Comparison of ENCODE assay signal across 8 cellular contexts in the genomic region with DNA sequence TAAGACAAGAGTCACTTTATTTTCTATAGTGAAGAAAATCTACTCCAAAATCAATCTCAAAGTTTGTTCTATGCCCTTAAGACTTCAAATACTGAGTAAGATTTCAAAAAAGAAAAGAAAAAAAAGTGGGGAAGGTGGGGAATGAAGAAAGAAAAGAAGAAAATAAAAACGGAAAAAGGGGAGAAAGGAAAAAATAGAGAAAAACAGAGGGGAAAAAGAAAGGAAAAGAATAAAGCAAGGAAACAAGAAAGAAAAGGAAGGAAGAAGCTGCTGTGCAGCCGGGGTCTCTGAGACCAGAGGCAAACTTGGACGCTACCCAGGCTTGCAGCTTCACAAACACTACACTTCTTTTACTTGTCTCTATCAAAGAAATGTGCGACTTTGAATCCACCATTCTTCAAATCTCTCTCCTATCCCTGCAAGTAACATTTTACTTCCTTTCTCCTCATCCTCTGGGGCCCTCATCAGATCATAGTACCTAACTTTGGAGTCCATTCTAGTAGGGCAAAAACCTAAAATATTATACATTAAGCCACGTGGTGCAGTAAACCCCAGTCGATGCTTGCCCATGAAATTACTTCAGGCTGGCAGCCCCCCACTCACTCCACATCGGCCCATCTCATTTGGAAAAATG.
DNase-seq lines count a peak whose midpoint lies in the region; ATAC-seq and TF ChIP-seq lines count a peak whose summit lies in the region.

No MANE protein-coding gene starts in this region.

- H3K9me3 ChIP-seq in breast epithelium (no peaks in the 10 kb centered on the region), tibial artery (no peaks in the 10 kb centered on the region)

- intact Hi-C loops in breast epithelium (cut with DNase I; ENCODE audit: low total_unique reads) = loop anchor here (10.0 kb wide), 1 partner anchor 239 kb away; no protein-coding TSS in a partner anchor
- intact Hi-C loops in MCF 10A (cut with micrococcal nuclease) = loop anchor here (1.0 to 5.0 kb wide), 4 partner anchors 241 to 587 kb away; no protein-coding TSS in a partner anchor
- intact Hi-C loops in tibial artery (cut with DNase I; ENCODE audit: low total_unique reads) = loop anchor here (5.0 to 10.0 kb wide), 5 partner anchors 59 to 751 kb away; no protein-coding TSS in a partner anchor

- no peak for DNase-seq in breast epithelium (ENCODE audit: low spot score in 2 of 2)
- DNase-seq in MCF 10A (ENCODE audit: unreplicated experiment) = no peak
- DNase-seq in activated naive CD8-positive, alpha-beta T cell treated with anti-CD3 and anti-CD28 coated beads for 36 hours = no peak
- DNase-seq in memory B cell (ENCODE audit: low spot score in 2 of 2) = no peak
- DNase-seq in tibial artery = no peak
- no peak for DNase-seq in activated effector memory CD4-positive, alpha-beta T cell treated with anti-CD3 and anti-CD28 coated beads, Interleukin-2, amount 50 U/mL, for 16 hours

- BruUV-seq in MCF 10A (replicated peaks; lab: Mats Ljungman, UMichigan) = no TSS peak

- H3K27ac Mint-ChIP-seq in MCF 10A (ENCODE audit: low read depth, unreplicated experiment) (no peak overlapping the region), memory B cell (peak overlapping the region; percentile 92)
- H3K27ac Mint-ChIP-seq in activated naive CD8-positive, alpha-beta T cell treated with anti-CD3 and anti-CD28 coated beads for 36 hours = peak overlapping the region; percentile 100

- no peak for TF ChIP-seq POLR2A in breast epithelium (IDR thresholded peaks at IDR 0.05)

- POLR2A ChIA-PET in MCF 10A (lab: Yijun Ruan, JAX) = no interaction called here

- H3K36me3 ChIP-seq in breast epithelium (no peaks in the 10 kb centered on the region), tibial artery (no peaks in the 10 kb centered on the region)

- H3K27me3 ChIP-seq in breast epithelium (no peaks in the 10 kb centered on the region), tibial artery (no peaks in the 10 kb centered on the region)

- H3K4me3 ChIP-seq in breast epithelium (no peak overlapping the region), tibial artery (no peak overlapping the region)

- H3K4me3 Mint-ChIP-seq in MCF 10A (ENCODE audit: unreplicated experiment) (no peak overlapping the region), memory B cell (peak overlapping the region; percentile 92)
- H3K4me3 Mint-ChIP-seq in activated naive CD8-positive, alpha-beta T cell treated with anti-CD3 and anti-CD28 coated beads for 36 hours = peak overlapping the region; percentile 97

- no peaks in the 10 kb centered on the region for H3K27me3 Mint-ChIP-seq in MCF 10A (ENCODE audit: insufficient read depth, unreplicated experiment)
- peaks cover 4% of the 10 kb centered on the region for H3K27me3 Mint-ChIP-seq in activated naive CD8-positive, alpha-beta T cell treated with anti-CD3 and anti-CD28 coated beads for 36 hours
- H3K27me3 Mint-ChIP-seq in memory B cell = no peaks in the 10 kb centered on the region

- H3K27ac ChIP-seq in breast epithelium (peak overlapping the region; percentile 21 to 83), tibial artery (peak overlapping the region; percentile 59 to 73)

- CTCF ChIA-PET in MCF 10A (lab: Yijun Ruan, JAX) = interaction anchor here (0.6 kb wide), 1 partner anchor 1732 kb away, joined by 3 read pairs; no protein-coding TSS in a partner anchor

- H3K9me3 Mint-ChIP-seq in MCF 10A (ENCODE audit: unreplicated experiment) = no peaks in the 10 kb centered on the region
- H3K9me3 Mint-ChIP-seq in activated naive CD8-positive, alpha-beta T cell treated with anti-CD3 and anti-CD28 coated beads for 36 hours = no peaks in the 10 kb centered on the region
- no peaks in the 10 kb centered on the region for H3K9me3 Mint-ChIP-seq in memory B cell

- H3K36me3 Mint-ChIP-seq in MCF 10A (ENCODE audit: insufficient read depth, unreplicated experiment) (peaks cover 6% of the 10 kb centered on the region), memory B cell (peaks cover 2% of the 10 kb centered on the region)
- H3K36me3 Mint-ChIP-seq in activated naive CD8-positive, alpha-beta T cell treated with anti-CD3 and anti-CD28 coated beads for 36 hours = peaks cover 54% of the 10 kb centered on the region

- H3K4me1 ChIP-seq in breast epithelium = peaks cover 0 to 10% of the 10 kb centered on the region in 2 donors
- H3K4me1 ChIP-seq in tibial artery = peaks cover 0 to 61% (median 21%) of the 10 kb centered on the region in 4 donors

- ATAC-seq in memory B cell (ENCODE audit: low read depth) = no peak
- no peak for ATAC-seq in HG02938 (IDR thresholded peaks at IDR 0.05; ENCODE audit: unreplicated experiment)
- no peak for ATAC-seq in HG03571 (IDR thresholded peaks at IDR 0.05; ENCODE audit: unreplicated experiment)

- H3K4me1 Mint-ChIP-seq in MCF 10A (ENCODE audit: insufficient read depth, unreplicated experiment) = peaks cover 13% of the 10 kb centered on the region
- H3K4me1 Mint-ChIP-seq in activated naive CD8-positive, alpha-beta T cell treated with anti-CD3 and anti-CD28 coated beads for 36 hours = peaks cover 65% of the 10 kb centered on the region
- peaks cover 33% of the 10 kb centered on the region for H3K4me1 Mint-ChIP-seq in memory B cell

- no peak for TF ChIP-seq CTCF in breast epithelium (IDR thresholded peaks at IDR 0.05)
- no peak for TF ChIP-seq CTCF in MCF 10A (IDR thresholded peaks at IDR 0.05; ENCODE audit: unreplicated experiment)
- TF ChIP-seq CTCF in tibial artery (IDR thresholded peaks at IDR 0.05) = no peak
